ENCODE assay signal across 8 cellular contexts in the genomic region with DNA sequence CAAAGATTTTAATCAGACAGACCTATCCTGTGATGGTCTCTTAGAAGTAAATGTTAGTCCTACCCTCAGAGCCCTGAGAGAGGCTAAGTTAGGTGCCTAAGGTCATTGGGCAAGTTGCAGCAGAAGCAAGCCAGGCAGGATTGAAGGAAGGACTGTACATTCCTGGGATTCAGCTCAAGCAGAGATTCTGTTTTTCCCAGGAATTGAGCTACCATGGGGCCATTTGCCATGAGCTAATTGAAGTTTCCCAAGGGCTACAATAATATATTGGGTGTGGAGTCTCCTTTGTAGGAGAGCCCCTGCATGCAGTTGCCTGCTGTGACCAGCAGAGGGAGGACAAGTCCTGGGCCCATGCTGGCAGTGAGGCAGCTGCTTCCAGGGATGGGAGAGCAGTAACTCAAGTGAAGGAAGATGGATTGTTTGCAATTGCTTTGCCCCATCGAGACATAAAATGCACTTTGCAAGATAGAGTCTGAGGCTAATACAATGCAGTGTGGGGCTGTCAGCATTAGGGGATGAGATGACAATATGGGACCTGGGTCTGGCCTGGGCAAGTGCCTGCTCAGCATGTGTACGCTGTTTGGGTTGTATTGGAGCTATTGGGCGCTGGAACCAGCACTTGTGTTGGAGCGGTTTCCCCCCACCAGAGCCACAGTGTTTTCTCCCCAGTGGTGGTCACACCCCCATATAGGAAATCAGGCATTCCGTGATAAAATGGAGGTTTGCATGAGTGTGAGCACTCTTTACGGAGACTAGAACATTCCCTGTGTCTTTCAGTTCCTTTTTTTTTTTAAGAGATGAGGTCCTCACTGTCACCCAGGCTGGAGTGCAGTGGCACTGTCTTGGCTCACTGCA. TPM values are rescaled to one million over a fixed set of nuclear protein-coding genes. Genes with fewer than 3 reads are reported as not detected.
DNase-seq lines count a peak whose midpoint lies in the region; ATAC-seq lines count a peak whose summit lies in the region.

No MANE protein-coding gene starts in this region.

- H3K4me1 ChIP-seq in BLaER1: peaks cover 74% of the 10 kb centered on the region

- no peak overlapping the region for H3K27ac ChIP-seq in BLaER1

- no peak overlapping the region for H3K4me3 ChIP-seq in BLaER1

- no peak overlapping the region for H3K9ac ChIP-seq in BLaER1

- ATAC-seq in GM19452 (IDR thresholded peaks at IDR 0.05; ENCODE audit: unreplicated experiment) (peak; percentile 49), GM18870 (IDR thresholded peaks at IDR 0.05; ENCODE audit: unreplicated experiment) (no peak)

- peak overlapping the region; percentile 94 for H3K4me2 ChIP-seq in BLaER1

- intact Hi-C loops in cardiac septum (cut with DNase I): loop anchor here (5.0 to 10.0 kb wide), 3 partner anchors 102 to 305 kb away; no protein-coding TSS in a partner anchor

- H3K36me3 ChIP-seq in BLaER1: peaks cover 25% of the 10 kb centered on the region; the same call in 1 of the 2 replicates

- DNase-seq in NCI-H1048 (lab: John Stamatoyannopoulos, UW) (peak; percentile 17), SW 1271 (lab: John Stamatoyannopoulos, UW) (peak; percentile 50 to 69), cardiac septum (ENCODE audit: low spot score) (peak; percentile 84), putamen (ENCODE audit: low spot score) (peak; percentile 72)
- DNase-seq in activated naive CD8-positive, alpha-beta T cell treated with anti-CD3 and anti-CD28 coated beads, Interleukin-2, amount 50 U/mL, for 16 hours (ENCODE audit: low read depth, low spot score): peak; percentile 52

- H3K9me3 ChIP-seq in BLaER1: no peaks in the 10 kb centered on the region

- no peaks in the 10 kb centered on the region for H3K27me3 ChIP-seq in BLaER1

- H4K20me1 ChIP-seq in BLaER1: no peaks in the 10 kb centered on the region

RNA-seq across cellular contexts. Expression of a gene that starts 27.9 kb away (rescaled TPM):
- 0.62 TPM for total RNA-seq in cardiac septum

RNA-seq across cellular contexts. Expression of a gene that starts 29.6 kb away (rescaled TPM):
- 71.7 TPM for total RNA-seq in cardiac septum

RNA-seq across cellular contexts. Expression of a gene that starts 46.9 kb away (rescaled TPM):
- 36.5 TPM for total RNA-seq in cardiac septum

Comparison
In these comparisons a context has a peak if more than half of its experiments do, and no peak if none do; other contexts are left out.
1. DNase-seq: peak in every context shown above with its lines; median percentile 84 in cardiac septum; 72 in putamen; 60 in SW 1271; 52 in activated naive CD8-positive, alpha-beta T cell treated with anti-CD3 and anti-CD28 coated beads, Interleukin-2, amount 50 U/mL, for 16 hours; 17 in NCI-H1048.